In genomic region chr1:90919190-90919719, GRCh38 we compare ENCODE assay signal across 16 cellular contexts.
DNase-seq lines count a peak whose midpoint lies in the region; ATAC-seq lines count a peak whose summit lies in the region.
"Had no signal": no experiment of that assay in that cellular context is flagged by ENCODE, and none has a peak within 500 bp of the region (broad histone marks: within the 10 kb centered on the region; RNA-seq: fewer than 3 reads in every experiment).

No MANE protein-coding gene starts in this region.

- ATAC-seq in CD4-positive, CD25-positive, alpha-beta regulatory T cell (ENCODE audit: low read depth in 2 of 2), result no peak
- ATAC-seq in GM18508 (IDR thresholded peaks at IDR 0.05; ENCODE audit: insufficient read depth, unreplicated experiment) (peak; percentile 45), HG02884 (IDR thresholded peaks at IDR 0.05; ENCODE audit: unreplicated experiment) (peak; percentile 56), HG03432 (IDR thresholded peaks at IDR 0.05; ENCODE audit: unreplicated experiment) (no peak)
- ATAC-seq in activated T-helper 17 cell treated with anti-CD3 and anti-CD28 coated beads, Interleukin-2, amount 50 U/mL, for 72 hours (replicated peaks), result peak; percentile 70
- ATAC-seq: gastroesophageal sphincter had no signal

- H3K4me1 ChIP-seq in CD4-positive, CD25-positive, alpha-beta regulatory T cell (ENCODE audit: control insufficient read depth, insufficient read depth, low read length, poor library complexity, severe bottlenecking), result peaks cover 45% of the 10 kb centered on the region
- H3K4me1 ChIP-seq: SJCRH30 had no signal

- H3K4me3 Mint-ChIP-seq in CD4-positive, CD25-positive, alpha-beta regulatory T cell, result peak overlapping the region in 3 of 4 donors; percentile 13 to 47 (median 39)
- peak overlapping the region; percentile 70 for H3K4me3 Mint-ChIP-seq in activated T-helper 17 cell treated with anti-CD3 and anti-CD28 coated beads, Interleukin-2, amount 50 U/mL, for 72 hours
- no peak overlapping the region for H3K4me3 Mint-ChIP-seq in activated naive CD4-positive, alpha-beta T cell treated with anti-CD3 and anti-CD28 coated beads for 36 hours

- H3K36me3 Mint-ChIP-seq in CD4-positive, CD25-positive, alpha-beta regulatory T cell, result peaks cover 8% of the 10 kb centered on the region
- peaks cover 39% of the 10 kb centered on the region for H3K36me3 Mint-ChIP-seq in activated T-helper 17 cell treated with anti-CD3 and anti-CD28 coated beads, Interleukin-2, amount 50 U/mL, for 72 hours (ENCODE audit: low read depth)
- H3K36me3 Mint-ChIP-seq in activated naive CD4-positive, alpha-beta T cell treated with anti-CD3 and anti-CD28 coated beads for 36 hours (ENCODE audit: low read depth), result peaks cover 12% of the 10 kb centered on the region

- no peaks in the 10 kb centered on the region for H3K27me3 ChIP-seq in CD4-positive, CD25-positive, alpha-beta regulatory T cell (ENCODE audit: control insufficient read depth, insufficient read depth, low read length)
- H3K27me3 ChIP-seq: BLaER1 treated with 17β-estradiol and CSF1 and Interleukin-3, amounts not matched to agents 10 nM and 100 nM; gastroesophageal sphincter; SJCRH30 had no signal

- H3K36me3 ChIP-seq in CD4-positive, CD25-positive, alpha-beta regulatory T cell (ENCODE audit: control insufficient read depth, insufficient read depth, low read length), result peaks cover 30% of the 10 kb centered on the region

- no peak overlapping the region for H3K27ac ChIP-seq in CD4-positive, CD25-positive, alpha-beta regulatory T cell (ENCODE audit: insufficient read depth, low read length, poor library complexity, severe bottlenecking)
- H3K27ac ChIP-seq: BLaER1 treated with 17β-estradiol and CSF1 and Interleukin-3, amounts not matched to agents 10 nM and 100 nM; gastroesophageal sphincter; SJCRH30; VCaP had no signal

- CTCF ChIA-PET in activated naive CD4-positive, alpha-beta T cell treated with anti-CD3 and anti-CD28 coated beads for 36 hours (lab: Charles Lee), result interaction anchor here (0.6 to 1.2 kb wide), 3 partner anchors 10 to 91 kb away, joined by 3 to 4 read pairs (median 3); no protein-coding TSS in a partner anchor

- no peaks in the 10 kb centered on the region for H3K9me3 ChIP-seq in CD4-positive, CD25-positive, alpha-beta regulatory T cell (ENCODE audit: control insufficient read depth in 2 of 2, low read length in 2 of 2)
- H3K9me3 ChIP-seq: BLaER1 treated with 17β-estradiol and CSF1 and Interleukin-3, amounts not matched to agents 10 nM and 100 nM; gastroesophageal sphincter; SJCRH30 had no signal

- peak in 2 of 3 donors; percentile 26 to 63 for DNase-seq in CD4-positive, CD25-positive, alpha-beta regulatory T cell
- DNase-seq in HuH-7.5 (ENCODE audit: low spot score), result no peak
- DNase-seq in activated naive CD4-positive, alpha-beta T cell treated with anti-CD3 and anti-CD28 coated beads for 36 hours, result no peak
- no peak for DNase-seq in HT-29 (ENCODE audit: low spot score)
- DNase-seq: effector memory CD4-positive, alpha-beta T cell; islet precursor cell; NCI-H2029; retina; SJCRH30 had no signal

- no peaks in the 10 kb centered on the region for H3K27me3 Mint-ChIP-seq in CD4-positive, CD25-positive, alpha-beta regulatory T cell
- no peaks in the 10 kb centered on the region for H3K27me3 Mint-ChIP-seq in activated T-helper 17 cell treated with anti-CD3 and anti-CD28 coated beads, Interleukin-2, amount 50 U/mL, for 72 hours
- no peaks in the 10 kb centered on the region for H3K27me3 Mint-ChIP-seq in activated naive CD4-positive, alpha-beta T cell treated with anti-CD3 and anti-CD28 coated beads for 36 hours (ENCODE audit: low read depth)

- peaks cover 48 to 58% (median 55%) of the 10 kb centered on the region in 4 donors for H3K4me1 Mint-ChIP-seq in CD4-positive, CD25-positive, alpha-beta regulatory T cell
- peaks cover 43% of the 10 kb centered on the region for H3K4me1 Mint-ChIP-seq in activated T-helper 17 cell treated with anti-CD3 and anti-CD28 coated beads, Interleukin-2, amount 50 U/mL, for 72 hours
- H3K4me1 Mint-ChIP-seq in activated naive CD4-positive, alpha-beta T cell treated with anti-CD3 and anti-CD28 coated beads for 36 hours (ENCODE audit: low read depth), result peaks cover 45% of the 10 kb centered on the region

- intact Hi-C loops in activated naive CD4-positive, alpha-beta T cell treated with anti-CD3 and anti-CD28 coated beads for 36 hours (cut with micrococcal nuclease), result loop anchor here (2.0 kb wide), 1 partner anchor 100 kb away; no protein-coding TSS in a partner anchor

- no peaks in the 10 kb centered on the region for H3K9me3 Mint-ChIP-seq in CD4-positive, CD25-positive, alpha-beta regulatory T cell
- no peaks in the 10 kb centered on the region for H3K9me3 Mint-ChIP-seq in activated T-helper 17 cell treated with anti-CD3 and anti-CD28 coated beads, Interleukin-2, amount 50 U/mL, for 72 hours
- H3K9me3 Mint-ChIP-seq in activated naive CD4-positive, alpha-beta T cell treated with anti-CD3 and anti-CD28 coated beads for 36 hours, result no peaks in the 10 kb centered on the region

- peak overlapping the region in 1 of 3 donors; percentile 59 for H3K27ac Mint-ChIP-seq in CD4-positive, CD25-positive, alpha-beta regulatory T cell
- H3K27ac Mint-ChIP-seq in activated T-helper 17 cell treated with anti-CD3 and anti-CD28 coated beads, Interleukin-2, amount 50 U/mL, for 72 hours, result peak overlapping the region; percentile 71
- no peak overlapping the region for H3K27ac Mint-ChIP-seq in activated naive CD4-positive, alpha-beta T cell treated with anti-CD3 and anti-CD28 coated beads for 36 hours

- H3K4me3 ChIP-seq in CD4-positive, CD25-positive, alpha-beta regulatory T cell (ENCODE audit: low read depth, low read length), result peak overlapping the region; percentile 39
- H3K4me3 ChIP-seq: BLaER1 treated with 17β-estradiol and CSF1 and Interleukin-3, amounts not matched to agents 10 nM and 100 nM; gastroesophageal sphincter; SJCRH30 had no signal

Comparison
In these comparisons a context has a peak if more than half of its experiments do, and no peak if none do; other contexts are left out.
1. ATAC-seq: peak in GM18508 (single experiment), HG02884 (single experiment) and activated T-helper 17 cell treated with anti-CD3 and anti-CD28 coated beads, Interleukin-2, amount 50 U/mL, for 72 hours (single experiment); none in CD4-positive, CD25-positive, alpha-beta regulatory T cell (0 of 2) and HG03432 (single experiment).
2. DNase-seq: peak in CD4-positive, CD25-positive, alpha-beta regulatory T cell (2 of 3); none in HuH-7.5 (single experiment), activated naive CD4-positive, alpha-beta T cell treated with anti-CD3 and anti-CD28 coated beads for 36 hours (single experiment) and HT-29 (single experiment).